1 cellular context compared by ENCODE assay signal in genomic region chr11:66701432-66702240, GRCh38.
TF ChIP-seq lines count a peak whose summit lies in the region.

No MANE protein-coding gene starts in this region.

TF ChIP-seq in K562, 482 proteins besides CTCF, POLR2A, EP300 and RAD21 (continued from another document and continues in another):
- TF ChIP-seq ZNF318 (IDR thresholded peaks at IDR 0.05; ENCODE audit: borderline replicate concordance in 1 of 2, low read depth in 1 of 2), result no peak
- peak in 1 of 2 experiments; percentile 84; a peak in 2 of 4 replicates for TF ChIP-seq ZMIZ1 (IDR thresholded peaks at IDR 0.05; ENCODE audit: low read depth in 2 of 2, low read length in 2 of 2)
- no peak for TF ChIP-seq HLTF (IDR thresholded peaks at IDR 0.05)
- TF ChIP-seq TAF7 (tag; IDR thresholded peaks at IDR 0.05), result no peak
- TF ChIP-seq NR2F6 (CRISPR knock-in tag; IDR thresholded peaks at IDR 0.05), result no peak
- no peak for TF ChIP-seq USF2 (CRISPR knock-in tag; IDR thresholded peaks at IDR 0.05)
- no peak for TF ChIP-seq ZNF121 (CRISPR knock-in tag; conservative IDR thresholded peaks at IDR 0.05)
- peak; percentile 94 for TF ChIP-seq KDM1A (IDR thresholded peaks at IDR 0.05)
- TF ChIP-seq TAL1 (IDR thresholded peaks at IDR 0.05), result peak; percentile 88
- peak; percentile 29 to 87; a peak in 3 of 4 replicates for TF ChIP-seq ARNT (IDR thresholded peaks at IDR 0.05)
- no peak for TF ChIP-seq SAFB2 (IDR thresholded peaks at IDR 0.05; ENCODE audit: borderline replicate concordance, low read depth, low read length, severe bottlenecking)
- TF ChIP-seq ZBTB1 (CRISPR knock-in tag; IDR thresholded peaks at IDR 0.05; ENCODE audit: borderline replicate concordance, low read depth), result no peak
- no peak for TF ChIP-seq NR1H2 (CRISPR knock-in tag; IDR thresholded peaks at IDR 0.05)
- 0 out of 4 replicates have a peak, but pooled peaks of 1 of the 2 experiments have one; percentile 67 for TF ChIP-seq KDM4B (IDR thresholded peaks at IDR 0.05; ENCODE audit: borderline replicate concordance in 2 of 2, low read depth in 1 of 2)
- no peak for TF ChIP-seq THAP7 (CRISPR knock-in tag; IDR thresholded peaks at IDR 0.05)
- no peak for TF ChIP-seq HDGF (IDR thresholded peaks at IDR 0.05)
- peak; percentile 22 to 37; a peak in 1 of 4 replicates for TF ChIP-seq FOXK2 (conservative IDR thresholded peaks at IDR 0.05 in 1 of 2, IDR thresholded peaks at IDR 0.05 in 1 of 2; ENCODE audit: low read depth in 2 of 2)
- no peak for TF ChIP-seq FOXA1 (IDR thresholded peaks at IDR 0.05; ENCODE audit: borderline replicate concordance)
- TF ChIP-seq ILK (tag; IDR thresholded peaks at IDR 0.05; ENCODE audit: borderline replicate concordance, low read depth), result no peak
- no peak for TF ChIP-seq ZNF316 (IDR thresholded peaks at IDR 0.05)
- no peak for TF ChIP-seq ZNF280A (IDR thresholded peaks at IDR 0.05; ENCODE audit: low read depth, partially characterized antibody)
- no peak for TF ChIP-seq ZNF609 (CRISPR knock-in tag; IDR thresholded peaks at IDR 0.05; ENCODE audit: borderline replicate concordance)
- TF ChIP-seq NONO (IDR thresholded peaks at IDR 0.05; ENCODE audit: low read depth in 2 of 2, low read length in 1 of 2), result no peak
- no peak for TF ChIP-seq ZBTB12 (CRISPR knock-in tag; IDR thresholded peaks at IDR 0.05)
- TF ChIP-seq ZNF780A (CRISPR knock-in tag; IDR thresholded peaks at IDR 0.05), result no peak
- no peak for TF ChIP-seq CCAR2 (IDR thresholded peaks at IDR 0.05; ENCODE audit: low read depth, low read length)
- no peak for TF ChIP-seq ZBTB43 (CRISPR knock-in tag; IDR thresholded peaks at IDR 0.05)
- TF ChIP-seq SAFB (IDR thresholded peaks at IDR 0.05; ENCODE audit: borderline replicate concordance, low read depth, low read length), result no peak
- peak; percentile 64 for TF ChIP-seq MYNN (IDR thresholded peaks at IDR 0.05)
- no peak for TF ChIP-seq MYNN (CRISPR knock-in tag; IDR thresholded peaks at IDR 0.05)
- TF ChIP-seq FOXJ2 (tag; IDR thresholded peaks at IDR 0.05), result no peak
- TF ChIP-seq ZNF830 (CRISPR knock-in tag; IDR thresholded peaks at IDR 0.05), result no peak
- peak; percentile 28; the same call in 1 of the 2 replicates for TF ChIP-seq PHF21A (IDR thresholded peaks at IDR 0.05; ENCODE audit: borderline replicate concordance, low read depth)
- TF ChIP-seq ZNF124 (CRISPR knock-in tag; IDR thresholded peaks at IDR 0.05), result no peak
- TF ChIP-seq ZNF134 (CRISPR knock-in tag; conservative IDR thresholded peaks at IDR 0.05), result no peak
- no peak for TF ChIP-seq TAF15 (IDR thresholded peaks at IDR 0.05; ENCODE audit: low read depth, low read length)
- no peak for TF ChIP-seq CHD2 (IDR thresholded peaks at IDR 0.05; ENCODE audit: low read depth, low read length)
- peak; percentile 65; the same call in 1 of the 2 replicates for TF ChIP-seq NBN (IDR thresholded peaks at IDR 0.05; ENCODE audit: low read depth)
- no peak for TF ChIP-seq SREBF2 (CRISPR knock-in tag; IDR thresholded peaks at IDR 0.05)
- no peak for TF ChIP-seq NCOA6 (IDR thresholded peaks at IDR 0.05)
